ENCODE assay signal across 8 cellular contexts in genomic region chr1:228377664-228378452, GRCh38. TPM values are rescaled to one million over a fixed set of nuclear protein-coding genes. Genes with fewer than 3 reads are reported as not detected.
DNase-seq lines count a peak whose midpoint lies in the region; ATAC-seq and TF ChIP-seq lines count a peak whose summit lies in the region.

No MANE protein-coding gene starts in this region.

- in situ Hi-C loops in GM23248 (cut with MboI), result no loop called here

- no peak overlapping the region for H3K27ac ChIP-seq in GM23248

- no peaks in the 10 kb centered on the region for H3K27me3 ChIP-seq in GM23248 (replicated peaks; ENCODE audit: insufficient read depth)

- no peak overlapping the region for H3K27ac Mint-ChIP-seq in WTC11

- TF ChIP-seq CTCF in WTC11 (IDR thresholded peaks at IDR 0.05) (no peak), retinal pigment epithelial cell (conservative IDR thresholded peaks at IDR 0.05; ENCODE audit: low read depth, low read length) (no peak)

- peak overlapping the region; percentile 80; the same call in 1 of the 2 replicates for H3K4me3 ChIP-seq in GM23248
- peak overlapping the region; percentile 23 for H3K4me3 ChIP-seq in retinal pigment epithelial cell (ENCODE audit: low read length)

- 19 to 20% methylated on average over 13 to 32 of the region's 34 CpGs for whole genome bisulfite sequencing in GM23248 (ENCODE audit: low coverage in 1 of 2, low lambda C conversion rate in 2 of 2, missing lambda C conversion rate in 2 of 2), 2 experiments

- peak overlapping the region; percentile 49 for H3K4me2 ChIP-seq in GM23248 (ENCODE audit: unreplicated experiment)

- no peak overlapping the region for H3K9ac ChIP-seq in GM23248

- ATAC-seq in WTC11 (peak; percentile 67), Right ventricle myocardium superior (ENCODE audit: poor library complexity) (peak; percentile 4), GM21737 (IDR thresholded peaks at IDR 0.05; ENCODE audit: unreplicated experiment) (no peak), GM19467 (IDR thresholded peaks at IDR 0.05; ENCODE audit: unreplicated experiment) (no peak), HG03378 (IDR thresholded peaks at IDR 0.05; ENCODE audit: unreplicated experiment) (no peak)

- POLR2A ChIA-PET in WTC11 (lab: Charles Lee), result no interaction called here

- H3K9me3 Mint-ChIP-seq in WTC11, result no peaks in the 10 kb centered on the region

- intact Hi-C loops in Right ventricle myocardium superior (cut with DNase I), result no loop called here

- DNase-seq in GM23248 (no peak), WTC11 (ENCODE audit: low spot score) (no peak), Right ventricle myocardium superior (peak; percentile 55), retinal pigment epithelial cell (ENCODE audit: low read depth) (no peak), glomerular visceral epithelial cell (ENCODE audit: extremely low spot score) (no peak)

- H3K4me3 Mint-ChIP-seq in WTC11, result peak overlapping the region; percentile 52

- H3K9me3 ChIP-seq in GM23248 (ENCODE audit: low read depth), result no peaks in the 10 kb centered on the region

- H2AFZ ChIP-seq in GM23248, result no peak overlapping the region

- H3K36me3 ChIP-seq in GM23248 (ENCODE audit: low read depth), result no peaks in the 10 kb centered on the region

- H3K9me2 ChIP-seq in GM23248 (ENCODE audit: insufficient read depth), result no peaks in the 10 kb centered on the region

- H3K79me2 ChIP-seq in GM23248 (ENCODE audit: insufficient read depth), result no peaks in the 10 kb centered on the region

- no peaks in the 10 kb centered on the region for H3K4me1 ChIP-seq in GM23248 (ENCODE audit: insufficient read depth)

- H3K36me3 Mint-ChIP-seq in WTC11, result no peaks in the 10 kb centered on the region

- H4K20me1 ChIP-seq in GM23248 (ENCODE audit: insufficient read depth), result no peaks in the 10 kb centered on the region

- H3F3A ChIP-seq in GM23248 (ENCODE audit: insufficient read depth), result no peaks in the 10 kb centered on the region

- CTCF ChIA-PET in WTC11 (lab: Charles Lee), result interaction anchor here (1.3 kb wide), 1 partner anchor 37 kb away, joined by 3 read pairs; no protein-coding TSS in a partner anchor

- H3K4me1 Mint-ChIP-seq in WTC11, result peaks cover 12% of the 10 kb centered on the region

- H3K27me3 Mint-ChIP-seq in WTC11 (ENCODE audit: low read depth), result peaks cover 42% of the 10 kb centered on the region

TF ChIP-seq in WTC11, 78 proteins besides CTCF, POLR2A, EP300 and RAD21:
- TF ChIP-seq ZNF263 (CRISPR knock-in tag; IDR thresholded peaks at IDR 0.05; ENCODE audit: low read depth), result no peak
- TF ChIP-seq ZNF423 (CRISPR knock-in tag; IDR thresholded peaks at IDR 0.05), result 0 out of 2 replicates have a peak, but pooled peaks have one; percentile 38
- 0 out of 2 replicates have a peak, but pooled peaks have one; percentile 13 for TF ChIP-seq TEAD1 (CRISPR knock-in tag; IDR thresholded peaks at IDR 0.05)

RNA-seq across cellular contexts. Expression of gene TRIM11, which starts 28.8 kb away (rescaled TPM):
- total RNA-seq in GM23248 (2014; rRNA removed; shearing (Covaris generic)), result 21.3 and 24.7 TPM in 2 replicates
- 8.6 and 9.8 TPM in 2 replicates for polyA plus RNA-seq in GM23248 (2016; fragmentation: Nextera tagmentation; extraction: Ambion mirVana)
- 27.9 to 34.3 TPM (median 28.4 TPM) in 3 replicates for total RNA-seq in WTC11 (2021)
- 6.2 TPM for total RNA-seq in Right ventricle myocardium superior

RNA-seq across cellular contexts. Expression of gene TRIM17, which starts 38.8 kb away (rescaled TPM):
- total RNA-seq in GM23248 (2014; rRNA removed; shearing (Covaris generic)), result not detected in 2 replicates
- 0.26 and 0.43 TPM in 2 replicates for polyA plus RNA-seq in GM23248 (2016; fragmentation: Nextera tagmentation; extraction: Ambion mirVana)
- 1.5 to 2.7 TPM (median 2.6 TPM) in 3 replicates for total RNA-seq in WTC11 (2021)
- total RNA-seq in Right ventricle myocardium superior, result 0.32 TPM

Comparison
In these comparisons a context has a peak if more than half of its experiments do, and no peak if none do; other contexts are left out.
1. ATAC-seq: peak in WTC11 (single experiment) and Right ventricle myocardium superior (single experiment); none in GM21737 (single experiment), GM19467 (single experiment) and HG03378 (single experiment).